8 cellular contexts compared by ENCODE assay signal in the genomic region with DNA sequence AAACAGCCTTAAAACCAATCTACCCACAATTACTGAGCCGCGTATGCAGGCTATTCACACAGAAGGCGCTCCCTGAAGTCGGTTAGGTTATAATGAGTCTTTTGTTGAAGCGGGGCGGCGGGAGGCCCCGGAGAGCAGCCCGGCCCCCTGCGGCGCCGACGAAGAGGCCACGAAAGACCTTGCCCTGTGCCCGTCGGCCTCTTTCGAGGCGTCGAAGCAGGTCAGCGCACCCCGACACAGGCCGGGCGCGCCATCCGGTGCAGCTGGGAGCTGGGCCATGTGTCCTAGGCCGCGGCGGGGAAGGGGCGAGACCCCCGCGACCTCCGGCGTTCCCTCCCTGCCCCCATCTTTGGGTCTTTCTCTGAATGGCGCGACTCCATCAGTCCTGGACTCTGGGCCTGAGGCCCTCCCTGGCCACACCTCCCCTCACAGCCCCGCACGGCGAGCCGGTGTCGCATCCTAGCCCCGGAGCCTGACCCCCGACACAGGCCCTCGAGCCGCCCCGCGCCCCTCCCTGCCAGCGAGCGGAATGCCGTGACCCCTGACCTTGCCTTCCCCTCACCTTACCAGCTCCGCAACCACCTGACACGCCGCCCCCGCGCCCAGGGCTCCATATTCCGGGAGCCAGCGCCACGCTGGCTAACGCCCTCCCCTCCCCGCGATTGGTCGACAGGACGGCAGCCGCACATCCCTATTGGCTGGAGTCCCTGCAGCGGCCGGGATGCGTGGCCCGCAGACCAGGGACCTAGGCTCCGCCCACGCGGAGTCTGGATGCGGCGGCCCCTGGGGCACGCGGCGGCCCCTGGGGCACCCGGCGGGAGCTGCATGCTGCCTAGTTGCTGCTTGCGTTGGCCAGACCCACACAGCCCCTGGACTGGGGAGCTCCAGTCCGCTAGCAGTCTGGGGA. TPM values are rescaled to one million over a fixed set of nuclear protein-coding genes. Genes with fewer than 3 reads are reported as not detected.
DNase-seq lines count a peak whose midpoint lies in the region; ATAC-seq and TF ChIP-seq lines count a peak whose summit lies in the region.

TSS of gene SLC11A2 (minus strand) at position 637 of the 907 bp plus-strand sequence. CDS start 15,656 bp downstream, outside the sequence.

- peaks cover 56% of the 10 kb centered on the region for H3K4me1 Mint-ChIP-seq in activated naive CD8-positive, alpha-beta T cell (ENCODE audit: low read depth)
- peaks cover 17% of the 10 kb centered on the region for H3K4me1 Mint-ChIP-seq in glutamatergic neuron (ENCODE audit: low read depth, unreplicated experiment)

- ATAC-seq in HG02642 (IDR thresholded peaks at IDR 0.05; ENCODE audit: poor library complexity, unreplicated experiment): peak; percentile 96

- TF ChIP-seq POLR2A in testis (IDR thresholded peaks at IDR 0.05): no peak

- DNase-seq in GM10266 (ENCODE audit: extremely low spot score) (peak; percentile 95), NCI-H1105 treated with DMSO at 0.1 percent for 48 hours (lab: John Stamatoyannopoulos, UW) (peak; percentile 81), SKM-1 treated with dmso at 0.1 percent for 144 hours (lab: John Stamatoyannopoulos, UW; ENCODE audit: unreplicated experiment) (peak; percentile 44), glutamatergic neuron (peak; percentile 95), osteoblast (ENCODE audit: insufficient read length, low spot score, missing footprints) (peak; percentile 98), testis (peak; percentile 98)

- H2AFZ ChIP-seq in osteoblast (ENCODE audit: low read length): peak within 1 kb of the TSS; percentile 99

- no peaks in the 10 kb centered on the region for H3K9me3 ChIP-seq in osteoblast (ENCODE audit: low read depth, low read length)
- H3K9me3 ChIP-seq in testis: no peaks in the 10 kb centered on the region

- intact Hi-C loops in testis (cut with DNase I; ENCODE audit: low total_unique reads): loop anchor here (2.0 kb wide), 1 partner anchor 25 kb away; no protein-coding TSS in a partner anchor

- no peak for TF ChIP-seq CTCF in GM10266 (IDR thresholded peaks at IDR 0.05; ENCODE audit: control insufficient read depth, insufficient read depth, low read depth, missing control alignments)
- TF ChIP-seq CTCF in glutamatergic neuron (IDR thresholded peaks at IDR 0.05; ENCODE audit: partially characterized antibody, unreplicated experiment): no peak
- peak; percentile 4 for TF ChIP-seq CTCF in osteoblast (IDR thresholded peaks at IDR 0.05; ENCODE audit: extremely low read depth, low read depth, low read length)
- peak in 1 of 3 experiments; percentile 23 for TF ChIP-seq CTCF in testis (IDR thresholded peaks at IDR 0.05)

- WGBS in testis, 2 donors: 1% methylated on average over 26 to 49 of the region's 79 CpGs

- H3K27me3 ChIP-seq in osteoblast (ENCODE audit: insufficient read depth, low read length) (no peaks in the 10 kb centered on the region), testis (no peaks in the 10 kb centered on the region)

- peaks cover 39% of the 10 kb centered on the region for H3K79me2 ChIP-seq in osteoblast (ENCODE audit: insufficient read depth, low read length)

- peak within 1 kb of the TSS; percentile 98 for H3K4me3 Mint-ChIP-seq in activated naive CD8-positive, alpha-beta T cell
- peak within 1 kb of the TSS; percentile 91 for H3K4me3 Mint-ChIP-seq in glutamatergic neuron (ENCODE audit: unreplicated experiment)

- no peaks in the 10 kb centered on the region for H3K9me3 Mint-ChIP-seq in activated naive CD8-positive, alpha-beta T cell (ENCODE audit: low read depth)
- H3K9me3 Mint-ChIP-seq in glutamatergic neuron (ENCODE audit: unreplicated experiment): no peaks in the 10 kb centered on the region

- no peaks in the 10 kb centered on the region for H3K27me3 Mint-ChIP-seq in activated naive CD8-positive, alpha-beta T cell
- peaks cover 3% of the 10 kb centered on the region for H3K27me3 Mint-ChIP-seq in glutamatergic neuron (ENCODE audit: unreplicated experiment)

- H3K36me3 ChIP-seq in osteoblast (ENCODE audit: insufficient read depth, low read length): no peaks in the 10 kb centered on the region
- no peaks in the 10 kb centered on the region for H3K36me3 ChIP-seq in testis (ENCODE audit: low read depth, missing control alignments)

- H3K4me3 ChIP-seq in osteoblast (ENCODE audit: insufficient read depth, low read length): peak within 1 kb of the TSS; percentile 96
- H3K4me3 ChIP-seq in testis: peak within 1 kb of the TSS; percentile 83 to 93

- H3K27ac ChIP-seq in osteoblast (ENCODE audit: low read depth, low read length): peak within 1 kb of the TSS; percentile 87
- H3K27ac ChIP-seq in testis: peak within 1 kb of the TSS; percentile 95 to 98

- H3K27ac Mint-ChIP-seq in activated naive CD8-positive, alpha-beta T cell: peak within 1 kb of the TSS; percentile 100
- peak within 1 kb of the TSS; percentile 97 for H3K27ac Mint-ChIP-seq in glutamatergic neuron (ENCODE audit: unreplicated experiment)

- H4K20me1 ChIP-seq in osteoblast (ENCODE audit: insufficient read depth, low read length): peaks cover 5% of the 10 kb centered on the region

- no peaks in the 10 kb centered on the region for H3K36me3 Mint-ChIP-seq in activated naive CD8-positive, alpha-beta T cell
- no peaks in the 10 kb centered on the region for H3K36me3 Mint-ChIP-seq in glutamatergic neuron (ENCODE audit: unreplicated experiment)

- peak within 1 kb of the TSS; percentile 99 for H3K4me2 ChIP-seq in osteoblast (ENCODE audit: insufficient read depth, low read length)

- H3K4me1 ChIP-seq in osteoblast (ENCODE audit: insufficient read depth, low read length) (peaks cover 32% of the 10 kb centered on the region), testis (peaks cover 16% of the 10 kb centered on the region)

RNA-seq across cellular contexts. Expression of gene SLC11A2, which starts in this region (rescaled TPM):
- total RNA-seq in glutamatergic neuron (ENCODE audit: unreplicated experiment): 41.1 TPM
- 64.4 and 80.7 TPM in 2 replicates for total RNA-seq in osteoblast
- 10 to 100 TPM; 63.4 to 66.5 TPM for total RNA-seq in testis
- 42.9 TPM for polyA plus RNA-seq in testis (ENCODE audit: insufficient read depth, low read depth, low replicate concordance)

Comparison
In these comparisons a context has a peak if more than half of its experiments do, and no peak if none do; other contexts are left out.
1. Peak in every context shown above with its lines: DNase-seq, ATAC-seq, H3K4me3 ChIP-seq and H3K27ac ChIP-seq.
2. DNase-seq: peak in every context shown above with its lines; median percentile 98 in osteoblast; 98 in testis; 95 in GM10266; 95 in glutamatergic neuron; 81 in NCI-H1105 treated with DMSO at 0.1 percent for 48 hours; 44 in SKM-1 treated with dmso at 0.1 percent for 144 hours.